ENCODE assay signal across 8 cellular contexts in the genomic region with DNA sequence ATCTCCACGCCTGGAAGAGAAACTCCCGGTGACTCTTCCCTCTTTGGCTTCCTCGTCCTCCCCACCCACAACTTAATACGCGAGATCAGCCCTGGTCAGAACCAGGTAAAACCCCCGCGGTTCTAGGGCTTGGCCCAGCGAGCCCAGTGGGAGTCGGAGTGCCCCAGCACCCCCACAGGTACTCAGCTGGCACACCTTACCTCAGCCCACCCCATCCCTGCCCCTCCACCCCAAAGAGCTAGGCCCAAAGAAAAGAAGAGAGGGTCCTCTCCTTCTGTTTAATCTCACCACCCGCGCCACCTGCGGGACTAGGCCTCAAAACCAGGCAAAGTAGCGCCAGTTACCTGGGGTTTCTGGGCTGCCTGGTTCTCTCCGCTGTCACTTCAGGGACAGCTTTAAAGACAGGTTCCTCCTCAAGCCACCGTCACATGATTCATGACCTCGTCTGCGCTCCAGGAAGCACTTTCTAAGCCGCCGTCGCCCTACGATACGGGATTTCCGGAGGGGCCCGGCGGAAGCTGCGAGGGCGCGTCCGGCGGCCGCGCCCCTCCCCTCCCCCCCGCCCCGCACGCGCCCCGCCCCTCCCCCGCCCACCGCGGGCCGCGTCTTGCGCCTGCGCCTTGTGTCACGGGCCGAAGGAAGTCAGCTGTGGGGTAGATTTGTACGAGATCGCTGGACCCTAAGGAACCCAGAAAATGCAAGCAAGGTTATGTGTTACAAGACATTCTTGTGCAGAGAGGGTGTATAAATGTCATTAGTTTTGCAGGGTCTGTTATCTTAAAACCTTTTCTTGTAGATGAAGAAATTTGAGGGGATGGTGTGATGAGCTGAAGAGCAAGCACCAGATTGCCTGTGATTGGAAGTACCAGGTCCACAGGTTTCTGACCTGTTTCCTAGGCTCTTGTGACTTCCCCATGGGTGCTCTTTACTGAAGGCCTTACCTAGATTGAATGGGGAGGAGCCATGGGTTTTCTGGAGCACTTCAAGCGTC. TPM values are rescaled to one million over a fixed set of nuclear protein-coding genes. Genes with fewer than 3 reads are reported as not detected.
DNase-seq lines count a peak whose midpoint lies in the region; ATAC-seq lines count a peak whose summit lies in the region.

A gene with protein sequence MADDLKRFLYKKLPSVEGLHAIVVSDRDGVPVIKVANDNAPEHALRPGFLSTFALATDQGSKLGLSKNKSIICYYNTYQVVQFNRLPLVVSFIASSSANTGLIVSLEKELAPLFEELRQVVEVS (minus strand): TSS at position 437 of the 991 bp plus-strand sequence. CDS start 464 bp downstream, outside the sequence.

- peak within 1 kb of the TSS; percentile 84 to 91 for H3K4me3 ChIP-seq in aorta (ENCODE audit: low read length in 2 of 2)

- peaks cover 0 to 4% of the 10 kb centered on the region in 2 donors for H3K4me1 ChIP-seq in aorta (ENCODE audit: control insufficient read depth in 1 of 2, insufficient read depth in 2 of 2, low read length in 2 of 2)

- WGBS in aorta, 2 donors: 2% methylated on average over 40 to 49 of the region's 49 CpGs

- no peaks in the 10 kb centered on the region for H3K36me3 ChIP-seq in aorta (ENCODE audit: control insufficient read depth in 1 of 2, insufficient read depth in 2 of 2, low read length in 1 of 2)

- H3K27me3 ChIP-seq in aorta (ENCODE audit: control insufficient read depth in 1 of 2, insufficient read depth in 2 of 2, low read length in 1 of 2): no peaks in the 10 kb centered on the region

- no peaks in the 10 kb centered on the region for H3K9me3 ChIP-seq in aorta (ENCODE audit: control insufficient read depth, low read length)

- intact Hi-C loops in aorta (cut with DNase I): loop anchor here (5.0 kb wide), 2 partner anchors 53 to 332 kb away; partner anchors contain the start of genes DNAJB14 (in 2 of the 2) and TRMT10A (in 1 of the 2)

- ATAC-seq in GM18517 (IDR thresholded peaks at IDR 0.05; ENCODE audit: unreplicated experiment) (peak; percentile 99), HG03039 (IDR thresholded peaks at IDR 0.05; ENCODE audit: unreplicated experiment) (peak; percentile 99), aorta (ENCODE audit: low FRiP score) (peak; percentile 98)

- H3K27ac ChIP-seq in aorta (ENCODE audit: low read depth in 1 of 2, low read length in 2 of 2): peak within 1 kb of the TSS in 1 of 2 donors; percentile 70

- DNase-seq in NCI-H2081 treated with DMSO at 0.1 percent for 48 hours (lab: John Stamatoyannopoulos, UW) (peak; percentile 47), T1000 (lab: John Stamatoyannopoulos, UW) (peak; percentile 66), astrocyte of the hippocampus (ENCODE audit: low read depth, low spot score) (peak; percentile 94), hippocampal formation (lab: John Stamatoyannopoulos, UW) (peak; percentile 84 to 88), renal cortical epithelial cell (ENCODE audit: low read depth) (peak; percentile 84), aorta (peak; percentile 95 to 96)

RNA-seq across cellular contexts. Expression of the gene that starts here (rescaled TPM):
- 93.8 and 117 TPM in 2 replicates for total RNA-seq in renal cortical epithelial cell
- 10 to 100 TPM; 31.1 to 31.5 TPM for total RNA-seq in aorta
- 10 to 100 TPM; 36.9 to 53.1 TPM for polyA plus RNA-seq in aorta
